In the genomic region with DNA sequence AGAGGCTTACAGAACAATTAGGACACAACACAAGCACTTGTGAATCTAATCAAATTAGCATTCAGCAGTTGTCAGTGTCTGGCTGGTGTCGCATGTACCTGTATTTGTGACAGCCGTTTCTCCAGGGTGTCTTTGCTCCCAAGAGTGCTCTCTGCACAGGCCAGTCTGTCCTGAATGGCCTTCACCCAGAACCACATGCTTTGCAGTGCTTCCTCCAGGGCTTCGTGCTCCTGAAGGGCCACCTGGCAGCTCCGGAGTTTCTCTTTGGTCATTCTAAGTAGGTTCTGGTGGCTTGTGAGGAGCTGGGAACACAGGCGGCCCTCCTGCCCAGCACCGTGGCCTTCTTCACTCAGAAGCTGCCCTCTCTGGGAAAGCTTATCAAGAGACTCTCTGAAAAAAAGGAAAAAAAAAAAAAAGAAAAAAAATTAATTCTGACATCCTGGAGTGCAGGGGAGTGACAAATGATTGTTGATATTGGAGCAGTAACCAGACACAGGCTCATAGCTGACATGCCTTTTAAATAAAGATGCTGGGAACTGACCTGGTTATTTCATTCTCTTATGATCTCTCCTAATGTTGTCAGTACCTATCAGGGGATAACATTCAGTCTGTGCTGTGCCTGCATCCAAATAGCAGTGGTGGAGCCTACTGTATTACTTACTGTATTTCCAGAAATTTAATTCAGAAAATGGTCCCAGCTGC, we compare ENCODE assay signal across 17 cellular contexts.
A peak's percentile ranks its signal among the peaks of the same experiment; 100 is the strongest.
DNase-seq lines count a peak whose midpoint lies in the region; ATAC-seq and TF ChIP-seq lines count a peak whose summit lies in the region.
"Had no signal": no experiment of that assay in that cellular context is flagged by ENCODE, and none has a peak within 500 bp of the region (broad histone marks: within the 10 kb centered on the region; RNA-seq: fewer than 3 reads in every experiment).

No MANE protein-coding gene starts in this region.

- no peaks in the 10 kb centered on the region for H3K36me3 ChIP-seq in tibial artery

- peak overlapping the region; percentile 54 to 68 for H3K27ac ChIP-seq in tibial artery

- in situ Hi-C loops in G401 (cut with HindIII; ENCODE audit: low sequenced_read_pairs), result no loop called here

- peaks cover 0 to 48% (median 23%) of the 10 kb centered on the region in 4 donors for H3K4me1 ChIP-seq in tibial artery

- no peak for ATAC-seq in HG03521 (IDR thresholded peaks at IDR 0.05; ENCODE audit: unreplicated experiment)
- ATAC-seq: Right ventricle myocardium inferior had no signal

- H3K4me3 ChIP-seq in tibial artery, result no peak overlapping the region

- intact Hi-C loops in tibial artery (cut with DNase I; ENCODE audit: low total_unique reads), result no loop called here

- TF ChIP-seq CTCF in tibial artery (IDR thresholded peaks at IDR 0.05), result no peak

- no peaks in the 10 kb centered on the region for H3K9me3 ChIP-seq in tibial artery

- peak; percentile 54 for DNase-seq in G401 (ENCODE audit: low spot score)
- peak; percentile 42 for DNase-seq in astrocyte of the hippocampus (ENCODE audit: low read depth, low spot score)
- DNase-seq in kidney glomerular epithelial cell (lab: John Stamatoyannopoulos, UW), result peak; percentile 66
- no peak for DNase-seq in tibial artery
- DNase-seq in T-helper 9 cell, result no peak
- DNase-seq in NCI-H2171 treated with DMSO at 0.1 percent for 48 hours (lab: John Stamatoyannopoulos, UW), result no peak
- DNase-seq: CD8-positive, alpha-beta memory T cell; DMS79; Karpas-422; NCI-H1048; NCI-H1436 treated with DMSO at 0.1 percent for 48 hours; NCI-H2081; NCI-H446 treated with DMSO at 0.1 percent for 48 hours; NCI-H69; NK-92 treated with Interleukin-12 subunit alpha and Interleukin-12 subunit beta, amount 100 ng/mL, for 24 hours had no signal

- H3K27me3 ChIP-seq in tibial artery, result no peaks in the 10 kb centered on the region

Comparison
In these comparisons a context has a peak if more than half of its experiments do, and no peak if none do; other contexts are left out.
1. DNase-seq: peak in G401 (single experiment), astrocyte of the hippocampus (single experiment) and kidney glomerular epithelial cell (single experiment); none in tibial artery (0 of 2), T-helper 9 cell (single experiment) and NCI-H2171 treated with DMSO at 0.1 percent for 48 hours (single experiment).